In the genomic region with DNA sequence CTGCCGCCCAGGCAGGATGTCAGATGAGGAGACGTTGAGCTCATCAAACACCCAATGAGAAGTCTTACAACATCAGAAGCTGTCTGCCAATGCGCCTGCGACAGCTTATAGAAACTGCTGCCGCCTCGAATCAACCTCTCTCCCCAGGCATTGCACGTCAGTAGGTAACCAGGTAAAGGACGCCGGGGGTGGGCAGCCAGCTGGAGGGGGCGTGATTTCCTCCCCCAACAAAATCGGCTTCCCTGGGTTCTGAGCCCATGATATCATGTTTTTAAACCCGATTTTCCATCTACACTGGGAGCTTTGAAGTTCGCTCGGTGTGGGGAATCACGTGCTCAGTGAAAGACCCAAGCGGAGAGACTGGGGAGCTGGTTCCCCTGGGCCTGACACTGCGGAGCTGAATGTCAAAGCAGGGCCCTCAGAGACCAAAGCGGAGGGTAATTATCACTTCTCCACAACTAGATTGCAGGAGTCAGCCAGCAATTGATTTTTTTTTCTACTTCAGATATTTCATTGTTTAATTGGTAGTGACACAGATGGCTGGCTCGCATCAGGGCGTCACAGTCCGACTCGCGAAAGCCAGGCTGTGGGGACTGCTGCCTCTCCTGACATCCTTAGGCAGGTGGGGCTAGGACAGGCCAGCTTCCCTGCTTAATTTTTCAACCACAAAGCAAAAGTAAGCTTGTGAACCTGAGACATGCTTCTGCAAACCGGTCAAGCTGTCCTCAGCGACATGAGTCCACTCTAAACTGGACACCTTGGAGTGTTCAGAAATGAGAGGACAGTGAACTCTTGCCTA, we compare ENCODE assay signal across 1 cellular context.
TF ChIP-seq lines count a peak whose summit lies in the region.

No MANE protein-coding gene starts in this region.

TF ChIP-seq in H1, 55 proteins besides CTCF, POLR2A, EP300 and RAD21 (continued from another document):
- TF ChIP-seq TAF7 (optimal IDR thresholded peaks at IDR 0.05; ENCODE audit: borderline replicate concordance, low read depth, low read length): no peak
- no peak for TF ChIP-seq NANOG (IDR thresholded peaks at IDR 0.05; ENCODE audit: insufficient read depth, low read depth, low read length, poor library complexity, severe bottlenecking)
- no peak for TF ChIP-seq POLR2AphosphoS5 (IDR thresholded peaks at IDR 0.05; ENCODE audit: low read depth, low read length)
- no peak for TF ChIP-seq BACH1 (IDR thresholded peaks at IDR 0.05; ENCODE audit: low read length)
- no peak for TF ChIP-seq CBX5 (IDR thresholded peaks at IDR 0.05; ENCODE audit: low read depth, low read length)
- no peak for TF ChIP-seq TBP (IDR thresholded peaks at IDR 0.05; ENCODE audit: low read depth, low read length)
- TF ChIP-seq RXRA (IDR thresholded peaks at IDR 0.05; ENCODE audit: insufficient read depth, low read depth, low read length): no peak
- TF ChIP-seq, protein P1, sequence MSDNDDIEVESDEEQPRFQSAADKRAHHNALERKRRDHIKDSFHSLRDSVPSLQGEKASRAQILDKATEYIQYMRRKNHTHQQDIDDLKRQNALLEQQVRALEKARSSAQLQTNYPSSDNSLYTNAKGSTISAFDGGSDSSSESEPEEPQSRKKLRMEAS (IDR thresholded peaks at IDR 0.05): no peak
- TF ChIP-seq TEAD4 (IDR thresholded peaks at IDR 0.05; ENCODE audit: low read depth, low read length): no peak
